ENCODE assay signal across 1 cellular context in the genomic region with DNA sequence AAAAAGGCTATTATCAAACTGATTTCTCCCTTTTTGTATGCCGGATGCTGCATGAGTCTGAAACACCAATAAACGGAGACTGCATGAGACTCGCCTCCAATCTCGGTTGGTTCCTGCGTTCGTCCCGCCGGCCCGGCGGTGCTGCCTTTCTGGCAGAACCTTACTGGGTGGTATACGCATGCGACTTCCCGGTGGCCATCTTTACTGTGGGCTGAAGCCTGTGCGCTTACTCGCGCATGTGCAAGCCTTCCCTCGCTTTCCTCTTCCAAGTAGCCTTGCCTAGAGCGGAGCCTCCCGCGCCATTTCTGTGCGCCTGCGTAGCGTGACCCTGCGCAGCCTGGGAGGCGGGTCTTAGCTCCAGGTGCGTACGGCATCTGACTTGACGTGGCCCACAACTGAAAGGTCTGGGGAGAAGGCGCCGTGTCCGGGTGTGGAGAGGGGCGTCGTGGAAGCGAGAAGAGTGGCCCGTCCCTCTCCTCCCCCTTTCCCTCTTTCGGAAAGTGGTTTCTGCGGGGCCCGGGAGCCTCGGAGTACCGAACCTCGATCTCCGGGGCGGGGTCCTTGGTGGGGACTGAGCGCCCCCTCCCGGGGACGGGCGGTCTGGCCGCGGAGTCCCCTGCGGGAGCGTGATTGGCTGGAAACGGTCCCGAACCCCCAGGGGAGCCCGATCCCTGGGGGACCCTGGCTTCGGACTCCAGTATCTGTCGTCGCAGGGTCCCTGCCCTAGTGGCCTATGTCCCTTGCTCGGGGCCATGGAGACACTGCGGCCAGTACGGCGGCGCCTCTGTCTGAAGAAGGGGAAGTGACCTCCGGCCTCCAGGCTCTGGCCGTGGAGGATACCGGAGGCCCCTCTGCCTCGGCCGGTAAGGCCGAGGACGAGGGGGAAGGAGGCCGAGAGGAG.
A peak's percentile ranks its signal among the peaks of the same experiment; 100 is the strongest.
TF ChIP-seq lines count a peak whose summit lies in the region.

A gene (plus strand): TSS at position 360 of the 901 bp plus-strand sequence. CDS start 374 bp downstream, at position 734.

TF ChIP-seq in K562, 482 proteins besides CTCF, POLR2A, EP300 and RAD21 (continued from another document and continues in another):
- TF ChIP-seq, protein P1, sequence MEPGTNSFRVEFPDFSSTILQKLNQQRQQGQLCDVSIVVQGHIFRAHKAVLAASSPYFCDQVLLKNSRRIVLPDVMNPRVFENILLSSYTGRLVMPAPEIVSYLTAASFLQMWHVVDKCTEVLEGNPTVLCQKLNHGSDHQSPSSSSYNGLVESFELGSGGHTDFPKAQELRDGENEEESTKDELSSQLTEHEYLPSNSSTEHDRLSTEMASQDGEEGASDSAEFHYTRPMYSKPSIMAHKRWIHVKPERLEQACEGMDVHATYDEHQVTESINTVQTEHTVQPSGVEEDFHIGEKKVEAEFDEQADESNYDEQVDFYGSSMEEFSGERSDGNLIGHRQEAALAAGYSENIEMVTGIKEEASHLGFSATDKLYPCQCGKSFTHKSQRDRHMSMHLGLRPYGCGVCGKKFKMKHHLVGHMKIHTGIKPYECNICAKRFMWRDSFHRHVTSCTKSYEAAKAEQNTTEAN (CRISPR knock-in tag; IDR thresholded peaks at IDR 0.05): peak; percentile 67; the same call in 1 of the 2 replicates
- TF ChIP-seq NR1H2 (CRISPR knock-in tag; IDR thresholded peaks at IDR 0.05) (peak; percentile 76; the same call in 1 of the 2 replicates), HLTF (IDR thresholded peaks at IDR 0.05) (0 out of 2 replicates have a peak, but pooled peaks have one; percentile 46), KDM5B (IDR thresholded peaks at IDR 0.05; ENCODE audit: insufficient replicate concordance, low read depth, low read length) (peak; percentile 69), RUNX1 (IDR thresholded peaks at IDR 0.05; ENCODE audit: low read depth) (peak; percentile 38; the same call in 1 of the 2 replicates), MEF2D (tag; conservative IDR thresholded peaks at IDR 0.05; ENCODE audit: low read depth) (no peak), HNRNPL (IDR thresholded peaks at IDR 0.05; ENCODE audit: low read depth, low read length) (no peak), POLR3A (IDR thresholded peaks at IDR 0.05; ENCODE audit: borderline replicate concordance, extremely low read depth, insufficient read depth, insufficient read length) (no peak), HCFC1 (IDR thresholded peaks at IDR 0.05; ENCODE audit: low read depth, low read length) (peak; percentile 93), ZNF766 (CRISPR knock-in tag; conservative IDR thresholded peaks at IDR 0.05) (0 out of 2 replicates have a peak, but pooled peaks have one; percentile 24), RCOR1 (IDR thresholded peaks at IDR 0.05; ENCODE audit: borderline replicate concordance in 1 of 2, low read depth in 2 of 2, low read length in 2 of 2) (peak in 1 of 2 experiments; percentile 25; a peak in 2 of 4 replicates), SUPT5H (IDR thresholded peaks at IDR 0.05) (peak; percentile 87), ZNF324 (CRISPR knock-in tag; IDR thresholded peaks at IDR 0.05) (peak; percentile 35; the same call in 1 of the 2 replicates), SMARCA4 (IDR thresholded peaks at IDR 0.05) (no peak), MAFK (IDR thresholded peaks at IDR 0.05; ENCODE audit: low read length) (0 out of 2 replicates have a peak, but pooled peaks have one; percentile 2), TOE1 (IDR thresholded peaks at IDR 0.05; ENCODE audit: borderline replicate concordance) (peak; percentile 88; the same call in 1 of the 2 replicates), TOE1 (CRISPR knock-in tag; IDR thresholded peaks at IDR 0.05; ENCODE audit: borderline replicate concordance, low read depth) (no peak), PURB (CRISPR knock-in tag; IDR thresholded peaks at IDR 0.05; ENCODE audit: low read depth) (no peak), ZC3H4 (CRISPR knock-in tag; IDR thresholded peaks at IDR 0.05; ENCODE audit: borderline replicate concordance) (no peak), MTA1 (IDR thresholded peaks at IDR 0.05; ENCODE audit: borderline replicate concordance) (peak; percentile 95), TCF3 (CRISPR knock-in tag; IDR thresholded peaks at IDR 0.05) (no peak), MTF1 (CRISPR knock-in tag; IDR thresholded peaks at IDR 0.05; ENCODE audit: borderline replicate concordance) (no peak), ZNF707 (CRISPR knock-in tag; conservative IDR thresholded peaks at IDR 0.05) (no peak), RBM14 (IDR thresholded peaks at IDR 0.05; ENCODE audit: borderline replicate concordance, insufficient read depth, low read depth, low read length) (no peak)
- TF ChIP-seq, protein P2, sequence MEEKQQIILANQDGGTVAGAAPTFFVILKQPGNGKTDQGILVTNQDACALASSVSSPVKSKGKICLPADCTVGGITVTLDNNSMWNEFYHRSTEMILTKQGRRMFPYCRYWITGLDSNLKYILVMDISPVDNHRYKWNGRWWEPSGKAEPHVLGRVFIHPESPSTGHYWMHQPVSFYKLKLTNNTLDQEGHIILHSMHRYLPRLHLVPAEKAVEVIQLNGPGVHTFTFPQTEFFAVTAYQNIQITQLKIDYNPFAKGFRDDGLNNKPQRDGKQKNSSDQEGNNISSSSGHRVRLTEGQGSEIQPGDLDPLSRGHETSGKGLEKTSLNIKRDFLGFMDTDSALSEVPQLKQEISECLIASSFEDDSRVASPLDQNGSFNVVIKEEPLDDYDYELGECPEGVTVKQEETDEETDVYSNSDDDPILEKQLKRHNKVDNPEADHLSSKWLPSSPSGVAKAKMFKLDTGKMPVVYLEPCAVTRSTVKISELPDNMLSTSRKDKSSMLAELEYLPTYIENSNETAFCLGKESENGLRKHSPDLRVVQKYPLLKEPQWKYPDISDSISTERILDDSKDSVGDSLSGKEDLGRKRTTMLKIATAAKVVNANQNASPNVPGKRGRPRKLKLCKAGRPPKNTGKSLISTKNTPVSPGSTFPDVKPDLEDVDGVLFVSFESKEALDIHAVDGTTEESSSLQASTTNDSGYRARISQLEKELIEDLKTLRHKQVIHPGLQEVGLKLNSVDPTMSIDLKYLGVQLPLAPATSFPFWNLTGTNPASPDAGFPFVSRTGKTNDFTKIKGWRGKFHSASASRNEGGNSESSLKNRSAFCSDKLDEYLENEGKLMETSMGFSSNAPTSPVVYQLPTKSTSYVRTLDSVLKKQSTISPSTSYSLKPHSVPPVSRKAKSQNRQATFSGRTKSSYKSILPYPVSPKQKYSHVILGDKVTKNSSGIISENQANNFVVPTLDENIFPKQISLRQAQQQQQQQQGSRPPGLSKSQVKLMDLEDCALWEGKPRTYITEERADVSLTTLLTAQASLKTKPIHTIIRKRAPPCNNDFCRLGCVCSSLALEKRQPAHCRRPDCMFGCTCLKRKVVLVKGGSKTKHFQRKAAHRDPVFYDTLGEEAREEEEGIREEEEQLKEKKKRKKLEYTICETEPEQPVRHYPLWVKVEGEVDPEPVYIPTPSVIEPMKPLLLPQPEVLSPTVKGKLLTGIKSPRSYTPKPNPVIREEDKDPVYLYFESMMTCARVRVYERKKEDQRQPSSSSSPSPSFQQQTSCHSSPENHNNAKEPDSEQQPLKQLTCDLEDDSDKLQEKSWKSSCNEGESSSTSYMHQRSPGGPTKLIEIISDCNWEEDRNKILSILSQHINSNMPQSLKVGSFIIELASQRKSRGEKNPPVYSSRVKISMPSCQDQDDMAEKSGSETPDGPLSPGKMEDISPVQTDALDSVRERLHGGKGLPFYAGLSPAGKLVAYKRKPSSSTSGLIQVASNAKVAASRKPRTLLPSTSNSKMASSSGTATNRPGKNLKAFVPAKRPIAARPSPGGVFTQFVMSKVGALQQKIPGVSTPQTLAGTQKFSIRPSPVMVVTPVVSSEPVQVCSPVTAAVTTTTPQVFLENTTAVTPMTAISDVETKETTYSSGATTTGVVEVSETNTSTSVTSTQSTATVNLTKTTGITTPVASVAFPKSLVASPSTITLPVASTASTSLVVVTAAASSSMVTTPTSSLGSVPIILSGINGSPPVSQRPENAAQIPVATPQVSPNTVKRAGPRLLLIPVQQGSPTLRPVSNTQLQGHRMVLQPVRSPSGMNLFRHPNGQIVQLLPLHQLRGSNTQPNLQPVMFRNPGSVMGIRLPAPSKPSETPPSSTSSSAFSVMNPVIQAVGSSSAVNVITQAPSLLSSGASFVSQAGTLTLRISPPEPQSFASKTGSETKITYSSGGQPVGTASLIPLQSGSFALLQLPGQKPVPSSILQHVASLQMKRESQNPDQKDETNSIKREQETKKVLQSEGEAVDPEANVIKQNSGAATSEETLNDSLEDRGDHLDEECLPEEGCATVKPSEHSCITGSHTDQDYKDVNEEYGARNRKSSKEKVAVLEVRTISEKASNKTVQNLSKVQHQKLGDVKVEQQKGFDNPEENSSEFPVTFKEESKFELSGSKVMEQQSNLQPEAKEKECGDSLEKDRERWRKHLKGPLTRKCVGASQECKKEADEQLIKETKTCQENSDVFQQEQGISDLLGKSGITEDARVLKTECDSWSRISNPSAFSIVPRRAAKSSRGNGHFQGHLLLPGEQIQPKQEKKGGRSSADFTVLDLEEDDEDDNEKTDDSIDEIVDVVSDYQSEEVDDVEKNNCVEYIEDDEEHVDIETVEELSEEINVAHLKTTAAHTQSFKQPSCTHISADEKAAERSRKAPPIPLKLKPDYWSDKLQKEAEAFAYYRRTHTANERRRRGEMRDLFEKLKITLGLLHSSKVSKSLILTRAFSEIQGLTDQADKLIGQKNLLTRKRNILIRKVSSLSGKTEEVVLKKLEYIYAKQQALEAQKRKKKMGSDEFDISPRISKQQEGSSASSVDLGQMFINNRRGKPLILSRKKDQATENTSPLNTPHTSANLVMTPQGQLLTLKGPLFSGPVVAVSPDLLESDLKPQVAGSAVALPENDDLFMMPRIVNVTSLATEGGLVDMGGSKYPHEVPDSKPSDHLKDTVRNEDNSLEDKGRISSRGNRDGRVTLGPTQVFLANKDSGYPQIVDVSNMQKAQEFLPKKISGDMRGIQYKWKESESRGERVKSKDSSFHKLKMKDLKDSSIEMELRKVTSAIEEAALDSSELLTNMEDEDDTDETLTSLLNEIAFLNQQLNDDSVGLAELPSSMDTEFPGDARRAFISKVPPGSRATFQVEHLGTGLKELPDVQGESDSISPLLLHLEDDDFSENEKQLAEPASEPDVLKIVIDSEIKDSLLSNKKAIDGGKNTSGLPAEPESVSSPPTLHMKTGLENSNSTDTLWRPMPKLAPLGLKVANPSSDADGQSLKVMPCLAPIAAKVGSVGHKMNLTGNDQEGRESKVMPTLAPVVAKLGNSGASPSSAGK (IDR thresholded peaks at IDR 0.05): peak; percentile 83
- TF ChIP-seq, protein P3, sequence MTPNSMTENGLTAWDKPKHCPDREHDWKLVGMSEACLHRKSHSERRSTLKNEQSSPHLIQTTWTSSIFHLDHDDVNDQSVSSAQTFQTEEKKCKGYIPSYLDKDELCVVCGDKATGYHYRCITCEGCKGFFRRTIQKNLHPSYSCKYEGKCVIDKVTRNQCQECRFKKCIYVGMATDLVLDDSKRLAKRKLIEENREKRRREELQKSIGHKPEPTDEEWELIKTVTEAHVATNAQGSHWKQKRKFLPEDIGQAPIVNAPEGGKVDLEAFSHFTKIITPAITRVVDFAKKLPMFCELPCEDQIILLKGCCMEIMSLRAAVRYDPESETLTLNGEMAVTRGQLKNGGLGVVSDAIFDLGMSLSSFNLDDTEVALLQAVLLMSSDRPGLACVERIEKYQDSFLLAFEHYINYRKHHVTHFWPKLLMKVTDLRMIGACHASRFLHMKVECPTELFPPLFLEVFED (CRISPR knock-in tag; conservative IDR thresholded peaks at IDR 0.05): peak; percentile 90
- TF ChIP-seq, protein P4, sequence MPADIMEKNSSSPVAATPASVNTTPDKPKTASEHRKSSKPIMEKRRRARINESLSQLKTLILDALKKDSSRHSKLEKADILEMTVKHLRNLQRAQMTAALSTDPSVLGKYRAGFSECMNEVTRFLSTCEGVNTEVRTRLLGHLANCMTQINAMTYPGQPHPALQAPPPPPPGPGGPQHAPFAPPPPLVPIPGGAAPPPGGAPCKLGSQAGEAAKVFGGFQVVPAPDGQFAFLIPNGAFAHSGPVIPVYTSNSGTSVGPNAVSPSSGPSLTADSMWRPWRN (IDR thresholded peaks at IDR 0.05; ENCODE audit: low read depth): no peak
- TF ChIP-seq, protein P5, sequence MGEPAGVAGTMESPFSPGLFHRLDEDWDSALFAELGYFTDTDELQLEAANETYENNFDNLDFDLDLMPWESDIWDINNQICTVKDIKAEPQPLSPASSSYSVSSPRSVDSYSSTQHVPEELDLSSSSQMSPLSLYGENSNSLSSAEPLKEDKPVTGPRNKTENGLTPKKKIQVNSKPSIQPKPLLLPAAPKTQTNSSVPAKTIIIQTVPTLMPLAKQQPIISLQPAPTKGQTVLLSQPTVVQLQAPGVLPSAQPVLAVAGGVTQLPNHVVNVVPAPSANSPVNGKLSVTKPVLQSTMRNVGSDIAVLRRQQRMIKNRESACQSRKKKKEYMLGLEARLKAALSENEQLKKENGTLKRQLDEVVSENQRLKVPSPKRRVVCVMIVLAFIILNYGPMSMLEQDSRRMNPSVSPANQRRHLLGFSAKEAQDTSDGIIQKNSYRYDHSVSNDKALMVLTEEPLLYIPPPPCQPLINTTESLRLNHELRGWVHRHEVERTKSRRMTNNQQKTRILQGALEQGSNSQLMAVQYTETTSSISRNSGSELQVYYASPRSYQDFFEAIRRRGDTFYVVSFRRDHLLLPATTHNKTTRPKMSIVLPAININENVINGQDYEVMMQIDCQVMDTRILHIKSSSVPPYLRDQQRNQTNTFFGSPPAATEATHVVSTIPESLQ (CRISPR knock-in tag; IDR thresholded peaks at IDR 0.05): no peak
